In the genomic region with DNA sequence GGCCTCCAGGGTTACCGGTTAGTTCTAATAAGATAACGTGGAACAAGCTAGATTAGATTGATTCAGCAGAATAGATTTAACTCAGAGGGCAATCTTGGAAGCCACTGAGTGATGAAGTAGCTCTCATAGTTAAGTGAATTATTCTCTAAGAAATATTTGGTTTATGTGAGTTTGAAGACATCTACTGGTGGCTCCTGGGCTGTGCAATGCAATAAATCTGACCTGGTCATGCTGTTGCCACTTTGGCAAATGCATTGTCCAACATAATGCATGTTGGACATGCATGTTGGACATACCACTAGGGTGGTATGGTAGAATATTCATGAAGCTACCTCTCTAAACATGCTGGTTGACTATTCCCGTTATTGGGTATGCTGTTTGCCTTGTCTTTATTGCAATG, we compare ENCODE assay signal across 18 cellular contexts.
"Had no signal": no experiment of that assay in that cellular context is flagged by ENCODE, and none has a peak within 500 bp of the region (broad histone marks: within the 10 kb centered on the region; RNA-seq: fewer than 3 reads in every experiment).

No MANE protein-coding gene starts in this region.

- H3K27me3 Mint-ChIP-seq: memory B cell; naive thymus-derived CD4-positive, alpha-beta T cell had no signal

- H3K9me3 ChIP-seq: pancreas, thyroid gland had no signal

- DNase-seq: activated CD4-positive, alpha-beta T cell treated with anti-CD3 and anti-CD28 coated beads, Interleukin-2, amount 50 U/mL, for 1 hour; activated CD8-positive, alpha-beta memory T cell treated with anti-CD3 and anti-CD28 coated beads for 24 hours; activated naive CD4-positive, alpha-beta T cell; anterior cingulate cortex; brain microvascular endothelial cell; effector CD8-positive, alpha-beta T cell; foreskin keratinocyte; glutamatergic neuron; kidney glomerular epithelial cell; left ventricle myocardium superior; mucosa of descending colon; naive thymus-derived CD4-positive, alpha-beta T cell; pancreas; sigmoid colon; stimulated activated CD4-positive, alpha-beta T cell treated with anti-CD3 and anti-CD28 coated beads, Interleukin-2, amount 100 ng/mL, for 24 hours; thyroid gland had no signal

- H3K36me3 ChIP-seq: brain microvascular endothelial cell, pancreas, sigmoid colon, thyroid gland had no signal

- H3K27ac ChIP-seq: brain microvascular endothelial cell, foreskin keratinocyte, pancreas, sigmoid colon, thyroid gland had no signal

- H3K4me1 ChIP-seq: foreskin keratinocyte, pancreas, sigmoid colon, thyroid gland had no signal

- H3K4me3 Mint-ChIP-seq: activated T-helper 1 cell treated with anti-CD3 and anti-CD28 coated beads, Interleukin-12 subunit alpha, Interleukin-12 subunit beta, Interleukin-2, Interleukin-4 antibody, amounts not matched to agents 30 ng/mL and 10 ng/mL and 1 ng/mL, durations not matched to agents 14 hours and 24 hours and 36 hours; memory B cell; naive thymus-derived CD4-positive, alpha-beta T cell had no signal

- ATAC-seq: foreskin keratinocyte; left ventricle myocardium superior; mucosa of descending colon; naive thymus-derived CD4-positive, alpha-beta T cell; pancreas had no signal

- H3K27me3 ChIP-seq: brain microvascular endothelial cell, foreskin keratinocyte, pancreas, sigmoid colon, thyroid gland had no signal

- H3K4me3 ChIP-seq: mucosa of descending colon, pancreas, sigmoid colon, thyroid gland had no signal

- H3K27ac Mint-ChIP-seq: activated T-helper 1 cell treated with anti-CD3 and anti-CD28 coated beads, Interleukin-12 subunit alpha, Interleukin-12 subunit beta, Interleukin-2, Interleukin-4 antibody, amounts not matched to agents 30 ng/mL and 10 ng/mL and 1 ng/mL, durations not matched to agents 14 hours and 24 hours and 36 hours; memory B cell; naive thymus-derived CD4-positive, alpha-beta T cell had no signal
